ENCODE assay signal across 16 cellular contexts in the genomic region with DNA sequence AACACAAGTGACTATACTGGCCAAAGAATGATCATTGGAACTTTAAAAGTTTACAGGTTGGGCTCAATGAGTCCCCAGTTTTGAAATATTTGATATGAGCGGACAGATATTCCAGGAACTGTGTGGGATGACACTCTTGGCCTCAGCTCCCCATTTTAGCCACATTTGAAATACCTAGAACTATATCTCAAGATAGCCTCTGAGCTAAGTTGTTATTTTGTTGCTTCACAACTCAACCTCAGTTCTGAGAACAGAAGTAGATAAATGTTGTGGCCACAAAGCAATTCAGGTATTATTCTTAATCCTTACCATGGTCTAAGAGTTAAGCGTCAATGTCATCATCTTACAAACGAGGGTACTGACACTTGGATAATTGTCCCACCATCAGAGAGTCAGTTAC.
A peak's percentile ranks its signal among the peaks of the same experiment; 100 is the strongest.
DNase-seq lines count a peak whose midpoint lies in the region; ATAC-seq and TF ChIP-seq lines count a peak whose summit lies in the region.
"Had no signal": no experiment of that assay in that cellular context is flagged by ENCODE, and none has a peak within 500 bp of the region (broad histone marks: within the 10 kb centered on the region; RNA-seq: fewer than 3 reads in every experiment).

No MANE protein-coding gene starts in this region.

- intact Hi-C loops in CD4-positive, alpha-beta memory T cell (cut with micrococcal nuclease), result no loop called here

- H3K27ac Mint-ChIP-seq in activated naive CD8-positive, alpha-beta T cell treated with anti-CD3 and anti-CD28 coated beads, Interleukin-2, amount 10 ng/mL, durations not matched to agents 7 days and 5 days, result no peak overlapping the region
- H3K27ac Mint-ChIP-seq in CD4-positive, alpha-beta memory T cell, result no peak overlapping the region
- H3K27ac Mint-ChIP-seq: activated CD4-positive, alpha-beta T cell treated with anti-CD3 and anti-CD28 coated beads for 36 hours had no signal

- no peaks in the 10 kb centered on the region for H3K4me1 ChIP-seq in CD4-positive, alpha-beta memory T cell (ENCODE audit: insufficient read depth, low read length)

- H3K4me1 Mint-ChIP-seq in activated naive CD8-positive, alpha-beta T cell treated with anti-CD3 and anti-CD28 coated beads, Interleukin-2, amount 10 ng/mL, durations not matched to agents 7 days and 5 days, result no peaks in the 10 kb centered on the region
- no peaks in the 10 kb centered on the region for H3K4me1 Mint-ChIP-seq in CD4-positive, alpha-beta memory T cell
- H3K4me1 Mint-ChIP-seq: activated CD4-positive, alpha-beta T cell treated with anti-CD3 and anti-CD28 coated beads for 36 hours had no signal

- no peak for DNase-seq in activated naive CD8-positive, alpha-beta T cell treated with anti-CD3 and anti-CD28 coated beads, Interleukin-2, amount 10 ng/mL, durations not matched to agents 7 days and 5 days
- DNase-seq in stimulated activated naive CD8-positive, alpha-beta T cell treated with anti-CD3 and anti-CD28 coated beads, Interleukin-15, Interleukin-2, amounts not matched to agents 100 U/mL and 50 U/mL, for 24 hours, result no peak
- no peak for DNase-seq in WERI-Rb-1
- DNase-seq in coronary artery (ENCODE audit: low spot score), result no peak
- DNase-seq in CD4-positive, alpha-beta memory T cell, result no peak
- DNase-seq: activated naive CD4-positive, alpha-beta T cell treated with Interleukin-2 at 50 U/mL for 16 hours; NCI-H1417; occipital lobe; stimulated activated CD4-positive, alpha-beta T cell treated with anti-CD3 and anti-CD28 coated beads, Interleukin-1b, Interleukin-23, amount 100 ng/mL, for 48 hours; T1000 had no signal

- no peak overlapping the region for H3K4me3 Mint-ChIP-seq in activated naive CD8-positive, alpha-beta T cell treated with anti-CD3 and anti-CD28 coated beads, Interleukin-2, amount 10 ng/mL, durations not matched to agents 7 days and 5 days
- no peak overlapping the region for H3K4me3 Mint-ChIP-seq in CD4-positive, alpha-beta memory T cell
- H3K4me3 Mint-ChIP-seq: activated CD4-positive, alpha-beta T cell treated with anti-CD3 and anti-CD28 coated beads for 36 hours had no signal

- H3K27me3 ChIP-seq in WERI-Rb-1 (ENCODE audit: insufficient read depth, low read depth, severe bottlenecking), result peaks cover 41% of the 10 kb centered on the region
- H3K27me3 ChIP-seq in CD4-positive, alpha-beta memory T cell (ENCODE audit: insufficient read depth, low read length), result no peaks in the 10 kb centered on the region

- peaks cover 4% of the 10 kb centered on the region for H3K36me3 Mint-ChIP-seq in activated naive CD8-positive, alpha-beta T cell treated with anti-CD3 and anti-CD28 coated beads, Interleukin-2, amount 10 ng/mL, durations not matched to agents 7 days and 5 days
- no peaks in the 10 kb centered on the region for H3K36me3 Mint-ChIP-seq in CD4-positive, alpha-beta memory T cell

- H3K27ac ChIP-seq in WERI-Rb-1 (no peak overlapping the region), coronary artery (peak overlapping the region in 1 of 2 donors; percentile 62)
- no peak overlapping the region for H3K27ac ChIP-seq in CD4-positive, alpha-beta memory T cell (ENCODE audit: low read depth, low read length)

- POLR2A ChIA-PET in activated naive CD8-positive, alpha-beta T cell treated with anti-CD3 and anti-CD28 coated beads, Interleukin-2, amount 10 ng/mL, durations not matched to agents 7 days and 5 days (lab: Charles Lee), result no interaction called here
- POLR2A ChIA-PET in CD4-positive, alpha-beta memory T cell (lab: Charles Lee; ENCODE audit: partially characterized antibody), result no interaction called here

- peaks cover 2% of the 10 kb centered on the region for H3K9me3 Mint-ChIP-seq in activated naive CD8-positive, alpha-beta T cell treated with anti-CD3 and anti-CD28 coated beads, Interleukin-2, amount 10 ng/mL, durations not matched to agents 7 days and 5 days
- H3K9me3 Mint-ChIP-seq in CD4-positive, alpha-beta memory T cell, result no peaks in the 10 kb centered on the region

- CTCF ChIA-PET in CD4-positive, alpha-beta memory T cell (lab: Charles Lee; ENCODE audit: partially characterized antibody), result no interaction called here

- TF ChIP-seq CTCF in WERI-Rb-1 (IDR thresholded peaks at IDR 0.05; ENCODE audit: low read depth, low read length) (no peak), coronary artery (IDR thresholded peaks at IDR 0.05) (no peak)

- H3K4me3 ChIP-seq in WERI-Rb-1 (ENCODE audit: low read depth, low read length), result no peak overlapping the region
- no peak overlapping the region for H3K4me3 ChIP-seq in coronary artery
- H3K4me3 ChIP-seq in CD4-positive, alpha-beta memory T cell (ENCODE audit: low read length in 2 of 2), result no peak overlapping the region
- H3K4me3 ChIP-seq: K562, mucosa of descending colon had no signal

- H3K9me3 ChIP-seq in WERI-Rb-1 (ENCODE audit: severe bottlenecking), result no peaks in the 10 kb centered on the region
- H3K9me3 ChIP-seq in CD4-positive, alpha-beta memory T cell (ENCODE audit: control insufficient read depth in 1 of 2, low read length in 2 of 2), result no peaks in the 10 kb centered on the region
- H3K9me3 ChIP-seq: mucosa of descending colon had no signal

- H3K27me3 Mint-ChIP-seq in activated naive CD8-positive, alpha-beta T cell treated with anti-CD3 and anti-CD28 coated beads, Interleukin-2, amount 10 ng/mL, durations not matched to agents 7 days and 5 days, result no peaks in the 10 kb centered on the region
- peaks cover 1 to 3% of the 10 kb centered on the region in 2 donors for H3K27me3 Mint-ChIP-seq in CD4-positive, alpha-beta memory T cell

- ATAC-seq in GM18868 (IDR thresholded peaks at IDR 0.05; ENCODE audit: unreplicated experiment) (peak; percentile 24), HG02852 (IDR thresholded peaks at IDR 0.05; ENCODE audit: unreplicated experiment) (peak; percentile 8)
- ATAC-seq in activated naive CD8-positive, alpha-beta T cell treated with anti-CD3 and anti-CD28 coated beads, Interleukin-2, amount 10 ng/mL, durations not matched to agents 7 days and 5 days (ENCODE audit: low read depth), result peak; percentile 37
- ATAC-seq in stimulated activated naive CD8-positive, alpha-beta T cell treated with anti-CD3 and anti-CD28 coated beads, Interleukin-15, Interleukin-2, amounts not matched to agents 100 U/mL and 50 U/mL, for 24 hours, result peak; percentile 48
- ATAC-seq: K562, SK-N-SH treated with all-trans-retinoic acid at 6 μM for 48 hours had no signal

- H3K36me3 ChIP-seq in WERI-Rb-1, result no peaks in the 10 kb centered on the region
- no peaks in the 10 kb centered on the region for H3K36me3 ChIP-seq in CD4-positive, alpha-beta memory T cell (ENCODE audit: insufficient read depth, low read length)
